ENCODE assay signal across 18 cellular contexts in the genomic region with DNA sequence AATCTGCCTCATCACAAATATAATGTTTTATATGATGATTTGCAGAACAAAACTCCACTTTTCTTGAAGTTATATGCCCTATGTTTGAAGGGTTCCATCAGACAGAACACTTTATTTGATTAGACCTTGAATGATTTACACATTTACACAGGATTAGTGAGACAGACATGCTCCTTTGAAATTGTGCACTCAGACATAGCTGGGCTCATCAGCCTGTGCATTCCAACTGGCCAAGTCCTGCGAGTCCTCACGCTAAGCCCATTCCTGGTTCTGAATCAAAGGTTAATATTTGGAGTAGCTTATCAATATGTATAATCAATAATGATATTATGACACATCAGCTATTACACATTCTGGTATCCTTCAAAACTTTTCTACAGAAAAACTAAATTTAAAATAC.
DNase-seq lines count a peak whose midpoint lies in the region; FAIRE-seq and TF ChIP-seq lines count a peak whose summit lies in the region.
"Had no signal": no experiment of that assay in that cellular context is flagged by ENCODE, and none has a peak within 500 bp of the region (broad histone marks: within the 10 kb centered on the region; RNA-seq: fewer than 3 reads in every experiment).

No MANE protein-coding gene starts in this region.

- no peaks in the 10 kb centered on the region for H3K36me3 Mint-ChIP-seq in activated naive CD4-positive, alpha-beta T cell treated with anti-CD3 and anti-CD28 coated beads for 36 hours (ENCODE audit: low read depth)
- H3K36me3 Mint-ChIP-seq: CD14-positive monocyte; CD8-positive, alpha-beta T cell had no signal

- no peaks in the 10 kb centered on the region for H3K79me2 ChIP-seq in endothelial cell of umbilical vein (ENCODE audit: control insufficient read depth, insufficient read depth, low read length)

- in situ Hi-C loops in G401 (cut with HindIII; ENCODE audit: low sequenced_read_pairs): no loop called here

- FAIRE-seq in RCC 7860 (lab: Jason Lieb, UNC) (peak; percentile 58), endothelial cell of umbilical vein (lab: Jason Lieb, UNC) (no peak), urothelium cell line (lab: Jason Lieb, UNC) (peak; percentile 17)
- FAIRE-seq: A549, D721Med, GM12878, GM18507, HepG2 had no signal

- TF ChIP-seq POLR2A in endothelial cell of umbilical vein (IDR thresholded peaks at IDR 0.05; ENCODE audit: low read depth, low read length): no peak

- no peaks in the 10 kb centered on the region for H3K4me1 Mint-ChIP-seq in activated naive CD4-positive, alpha-beta T cell treated with anti-CD3 and anti-CD28 coated beads for 36 hours (ENCODE audit: low read depth)
- H3K4me1 Mint-ChIP-seq: H9 had no signal

- TF ChIP-seq CTCF in endothelial cell of umbilical vein (IDR thresholded peaks at IDR 0.05; ENCODE audit: extremely low read depth in 1 of 2, insufficient read depth in 1 of 2, low read depth in 1 of 2, low read length in 2 of 2): no peak

- peaks cover 2% of the 10 kb centered on the region for H3K9me3 Mint-ChIP-seq in activated naive CD4-positive, alpha-beta T cell treated with anti-CD3 and anti-CD28 coated beads for 36 hours
- H3K9me3 Mint-ChIP-seq: H9 had no signal

- H3K27ac ChIP-seq in endothelial cell of umbilical vein (ENCODE audit: insufficient read depth, low read depth, low read length): no peak overlapping the region
- H3K27ac ChIP-seq: A549 had no signal

- peaks cover 11% of the 10 kb centered on the region for H3K4me1 ChIP-seq in endothelial cell of umbilical vein (ENCODE audit: control insufficient read depth, extremely low read depth, insufficient read depth, low read length)

- H3K9me1 ChIP-seq in endothelial cell of umbilical vein (replicated peaks; ENCODE audit: control insufficient read depth, extremely low read depth, insufficient read depth, low read length): no peaks in the 10 kb centered on the region

- POLR2A ChIA-PET in endothelial cell of umbilical vein (lab: Charles Lee): no interaction called here

- no peak overlapping the region for H3K27ac Mint-ChIP-seq in activated naive CD4-positive, alpha-beta T cell treated with anti-CD3 and anti-CD28 coated beads for 36 hours
- H3K27ac Mint-ChIP-seq: CD14-positive monocyte; CD8-positive, alpha-beta T cell; H9 had no signal

- BruUV-seq in endothelial cell of umbilical vein (replicated peaks; lab: Mats Ljungman, UMichigan): no TSS peak

- intact Hi-C loops in endothelial cell of umbilical vein (cut with micrococcal nuclease): no loop called here
- intact Hi-C loops in activated naive CD4-positive, alpha-beta T cell treated with anti-CD3 and anti-CD28 coated beads for 36 hours (cut with micrococcal nuclease): loop anchor here (10.0 kb wide), 1 partner anchor 294 kb away; no protein-coding TSS in a partner anchor

- no peak overlapping the region for H3K9ac ChIP-seq in endothelial cell of umbilical vein (replicated peaks; ENCODE audit: extremely low read depth, insufficient read depth, low read length)

- no peaks in the 10 kb centered on the region for H3K27me3 ChIP-seq in endothelial cell of umbilical vein (ENCODE audit: control insufficient read depth in 2 of 2, insufficient read depth in 2 of 2, low read length in 2 of 2)

- DNase-seq in G401 (ENCODE audit: low spot score): peak; percentile 35
- no peak for DNase-seq in RCC 7860 (ENCODE audit: low spot score)
- DNase-seq in endothelial cell of umbilical vein (ENCODE audit: low read depth, low spot score): no peak
- DNase-seq in urothelium cell line (ENCODE audit: low spot score): no peak
- DNase-seq in activated naive CD4-positive, alpha-beta T cell treated with anti-CD3 and anti-CD28 coated beads for 36 hours: no peak
- no peak for DNase-seq in amniotic stem cell (lab: John Stamatoyannopoulos, UW)
- DNase-seq in mesenteric fat pad (ENCODE audit: low spot score): no peak
- DNase-seq: CD8-positive, alpha-beta T cell; COR-L47; DMS153; GOT3; H9 had no signal

- no peak overlapping the region for H3K4me3 ChIP-seq in endothelial cell of umbilical vein (replicated peaks in 1 of 3; ENCODE audit: insufficient read depth in 1 of 3, low read depth in 1 of 3, low read length in 3 of 3)
- H3K4me3 ChIP-seq: A549, GM12878 had no signal

- H3K36me3 ChIP-seq in endothelial cell of umbilical vein (ENCODE audit: control insufficient read depth in 2 of 2, extremely low read depth in 1 of 2, insufficient read depth in 2 of 2, low read length in 2 of 2): no peaks in the 10 kb centered on the region

- H3K27me3 Mint-ChIP-seq in activated naive CD4-positive, alpha-beta T cell treated with anti-CD3 and anti-CD28 coated beads for 36 hours (ENCODE audit: low read depth): no peaks in the 10 kb centered on the region

- no peaks in the 10 kb centered on the region for H3K9me3 ChIP-seq in endothelial cell of umbilical vein (replicated peaks; ENCODE audit: control insufficient read depth, insufficient read depth, low read length)
- H3K9me3 ChIP-seq: A549 had no signal

- dilution Hi-C loops in endothelial cell of umbilical vein (cut with MboI; ENCODE audit: extremely low pct_ligation_motif_present, low sequenced_read_pairs): no loop called here

- CTCF ChIA-PET in endothelial cell of umbilical vein (lab: Charles Lee): interaction anchor here (1.0 kb wide), 1 partner anchor 20 kb away, joined by 3 read pairs; no protein-coding TSS in a partner anchor
- CTCF ChIA-PET in activated naive CD4-positive, alpha-beta T cell treated with anti-CD3 and anti-CD28 coated beads for 36 hours (lab: Charles Lee): no interaction called here

- no peak overlapping the region for H3K4me3 Mint-ChIP-seq in activated naive CD4-positive, alpha-beta T cell treated with anti-CD3 and anti-CD28 coated beads for 36 hours
- H3K4me3 Mint-ChIP-seq: CD14-positive monocyte; CD8-positive, alpha-beta T cell; H9 had no signal

- H2AFZ ChIP-seq in endothelial cell of umbilical vein (ENCODE audit: low read depth, low read length): peak overlapping the region; percentile 19

- H3K4me2 ChIP-seq in endothelial cell of umbilical vein (ENCODE audit: insufficient read depth, low read length): no peak overlapping the region

- no peaks in the 10 kb centered on the region for H4K20me1 ChIP-seq in endothelial cell of umbilical vein (replicated peaks; ENCODE audit: control insufficient read depth, extremely low read depth, insufficient read depth, low read length)

TF ChIP-seq in endothelial cell of umbilical vein, 7 proteins besides CTCF, POLR2A, EP300 and RAD21:
- TF ChIP-seq, protein P1, sequence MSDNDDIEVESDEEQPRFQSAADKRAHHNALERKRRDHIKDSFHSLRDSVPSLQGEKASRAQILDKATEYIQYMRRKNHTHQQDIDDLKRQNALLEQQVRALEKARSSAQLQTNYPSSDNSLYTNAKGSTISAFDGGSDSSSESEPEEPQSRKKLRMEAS (IDR thresholded peaks at IDR 0.05; ENCODE audit: insufficient read depth, insufficient read length): no peak
- TF ChIP-seq FOS (IDR thresholded peaks at IDR 0.05; ENCODE audit: borderline replicate concordance, insufficient read depth, low read length) (no peak), MYC (IDR thresholded peaks at IDR 0.05; ENCODE audit: low read depth, low read length) (no peak), EZH2 (IDR thresholded peaks at IDR 0.05; ENCODE audit: borderline replicate concordance, low read depth, low read length, severe bottlenecking) (no peak), JUN (IDR thresholded peaks at IDR 0.05; ENCODE audit: borderline replicate concordance, insufficient read depth, insufficient read length, low read depth) (no peak)
